Comparison of ENCODE assay signal across 1 cellular context in genomic region chr11:111925953-111926352, GRCh38.
TF ChIP-seq lines count a peak whose summit lies in the region.

No MANE protein-coding gene starts in this region.

TF ChIP-seq in GM12878, 131 proteins besides CTCF, POLR2A, EP300 and RAD21:
- TF ChIP-seq ZZZ3 (IDR thresholded peaks at IDR 0.05; ENCODE audit: control insufficient read depth, insufficient read length, low read depth) (no peak), CEBPZ (IDR thresholded peaks at IDR 0.05; ENCODE audit: low read depth, low read length) (no peak), MTA3 (IDR thresholded peaks at IDR 0.05; ENCODE audit: borderline replicate concordance, low read length) (no peak), NFYA (IDR thresholded peaks at IDR 0.05; ENCODE audit: borderline replicate concordance, low read depth, low read length) (no peak)
TF ChIP-seq in GM12878: peak in this region for 0.
